ENCODE assay signal across 1 cellular context in the genomic region with DNA sequence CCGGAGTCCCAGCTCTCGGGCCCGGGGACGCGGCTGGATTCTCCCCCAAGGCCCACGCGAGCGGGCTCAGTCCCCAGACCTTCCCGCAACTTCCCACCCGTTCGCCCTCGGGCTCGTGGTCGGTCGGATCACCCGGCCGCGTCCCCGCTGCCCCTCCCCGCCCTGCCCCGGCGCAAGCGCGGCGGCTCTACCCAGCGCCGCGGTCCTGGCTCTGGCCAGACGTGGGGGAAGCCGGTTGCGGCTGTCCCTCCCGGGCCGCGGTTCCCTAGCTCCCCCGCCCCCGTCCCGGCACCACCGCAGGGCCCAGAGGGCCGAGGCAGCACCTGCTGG.
TF ChIP-seq lines count a peak whose summit lies in the region.

No MANE protein-coding gene starts in this region.

TF ChIP-seq in HepG2, 621 proteins besides CTCF, POLR2A, EP300 and RAD21 (continued from another document and continues in another):
- TF ChIP-seq, protein P1, sequence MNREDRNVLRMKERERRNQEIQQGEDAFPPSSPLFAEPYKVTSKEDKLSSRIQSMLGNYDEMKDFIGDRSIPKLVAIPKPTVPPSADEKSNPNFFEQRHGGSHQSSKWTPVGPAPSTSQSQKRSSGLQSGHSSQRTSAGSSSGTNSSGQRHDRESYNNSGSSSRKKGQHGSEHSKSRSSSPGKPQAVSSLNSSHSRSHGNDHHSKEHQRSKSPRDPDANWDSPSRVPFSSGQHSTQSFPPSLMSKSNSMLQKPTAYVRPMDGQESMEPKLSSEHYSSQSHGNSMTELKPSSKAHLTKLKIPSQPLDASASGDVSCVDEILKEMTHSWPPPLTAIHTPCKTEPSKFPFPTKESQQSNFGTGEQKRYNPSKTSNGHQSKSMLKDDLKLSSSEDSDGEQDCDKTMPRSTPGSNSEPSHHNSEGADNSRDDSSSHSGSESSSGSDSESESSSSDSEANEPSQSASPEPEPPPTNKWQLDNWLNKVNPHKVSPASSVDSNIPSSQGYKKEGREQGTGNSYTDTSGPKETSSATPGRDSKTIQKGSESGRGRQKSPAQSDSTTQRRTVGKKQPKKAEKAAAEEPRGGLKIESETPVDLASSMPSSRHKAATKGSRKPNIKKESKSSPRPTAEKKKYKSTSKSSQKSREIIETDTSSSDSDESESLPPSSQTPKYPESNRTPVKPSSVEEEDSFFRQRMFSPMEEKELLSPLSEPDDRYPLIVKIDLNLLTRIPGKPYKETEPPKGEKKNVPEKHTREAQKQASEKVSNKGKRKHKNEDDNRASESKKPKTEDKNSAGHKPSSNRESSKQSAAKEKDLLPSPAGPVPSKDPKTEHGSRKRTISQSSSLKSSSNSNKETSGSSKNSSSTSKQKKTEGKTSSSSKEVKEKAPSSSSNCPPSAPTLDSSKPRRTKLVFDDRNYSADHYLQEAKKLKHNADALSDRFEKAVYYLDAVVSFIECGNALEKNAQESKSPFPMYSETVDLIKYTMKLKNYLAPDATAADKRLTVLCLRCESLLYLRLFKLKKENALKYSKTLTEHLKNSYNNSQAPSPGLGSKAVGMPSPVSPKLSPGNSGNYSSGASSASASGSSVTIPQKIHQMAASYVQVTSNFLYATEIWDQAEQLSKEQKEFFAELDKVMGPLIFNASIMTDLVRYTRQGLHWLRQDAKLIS (CRISPR knock-in tag; IDR thresholded peaks at IDR 0.05): no peak; the same call in 1 of the 2 replicates
- TF ChIP-seq CC2D1A (CRISPR knock-in tag; IDR thresholded peaks at IDR 0.05): 0 out of 2 replicates have a peak, but pooled peaks have one; percentile 34
- TF ChIP-seq ZKSCAN5 (CRISPR knock-in tag; IDR thresholded peaks at IDR 0.05): no peak
- TF ChIP-seq ZNF768 (CRISPR knock-in tag; IDR thresholded peaks at IDR 0.05): peak; percentile 41; the same call in 1 of the 2 replicates
- TF ChIP-seq, protein P2, sequence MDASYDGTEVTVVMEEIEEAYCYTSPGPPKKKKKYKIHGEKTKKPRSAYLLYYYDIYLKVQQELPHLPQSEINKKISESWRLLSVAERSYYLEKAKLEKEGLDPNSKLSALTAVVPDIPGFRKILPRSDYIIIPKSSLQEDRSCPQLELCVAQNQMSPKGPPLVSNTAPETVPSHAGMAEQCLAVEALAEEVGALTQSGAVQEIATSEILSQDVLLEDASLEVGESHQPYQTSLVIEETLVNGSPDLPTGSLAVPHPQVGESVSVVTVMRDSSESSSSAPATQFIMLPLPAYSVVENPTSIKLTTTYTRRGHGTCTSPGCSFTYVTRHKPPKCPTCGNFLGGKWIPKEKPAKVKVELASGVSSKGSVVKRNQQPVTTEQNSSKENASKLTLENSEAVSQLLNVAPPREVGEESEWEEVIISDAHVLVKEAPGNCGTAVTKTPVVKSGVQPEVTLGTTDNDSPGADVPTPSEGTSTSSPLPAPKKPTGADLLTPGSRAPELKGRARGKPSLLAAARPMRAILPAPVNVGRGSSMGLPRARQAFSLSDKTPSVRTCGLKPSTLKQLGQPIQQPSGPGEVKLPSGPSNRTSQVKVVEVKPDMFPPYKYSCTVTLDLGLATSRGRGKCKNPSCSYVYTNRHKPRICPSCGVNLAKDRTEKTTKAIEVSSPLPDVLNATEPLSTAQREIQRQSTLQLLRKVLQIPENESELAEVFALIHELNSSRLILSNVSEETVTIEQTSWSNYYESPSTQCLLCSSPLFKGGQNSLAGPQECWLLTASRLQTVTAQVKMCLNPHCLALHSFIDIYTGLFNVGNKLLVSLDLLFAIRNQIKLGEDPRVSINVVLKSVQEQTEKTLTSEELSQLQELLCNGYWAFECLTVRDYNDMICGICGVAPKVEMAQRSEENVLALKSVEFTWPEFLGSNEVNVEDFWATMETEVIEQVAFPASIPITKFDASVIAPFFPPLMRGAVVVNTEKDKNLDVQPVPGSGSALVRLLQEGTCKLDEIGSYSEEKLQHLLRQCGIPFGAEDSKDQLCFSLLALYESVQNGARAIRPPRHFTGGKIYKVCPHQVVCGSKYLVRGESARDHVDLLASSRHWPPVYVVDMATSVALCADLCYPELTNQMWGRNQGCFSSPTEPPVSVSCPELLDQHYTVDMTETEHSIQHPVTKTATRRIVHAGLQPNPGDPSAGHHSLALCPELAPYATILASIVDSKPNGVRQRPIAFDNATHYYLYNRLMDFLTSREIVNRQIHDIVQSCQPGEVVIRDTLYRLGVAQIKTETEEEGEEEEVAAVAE (CRISPR knock-in tag; IDR thresholded peaks at IDR 0.05; ENCODE audit: borderline replicate concordance): no peak
- 0 out of 2 replicates have a peak, but pooled peaks have one; percentile 17 for TF ChIP-seq ZNF432 (CRISPR knock-in tag; IDR thresholded peaks at IDR 0.05; ENCODE audit: borderline replicate concordance)
- TF ChIP-seq ZNF660 (CRISPR knock-in tag; IDR thresholded peaks at IDR 0.05; ENCODE audit: borderline replicate concordance, low read depth): no peak; the same call in 1 of the 2 replicates
- TF ChIP-seq BRD4 (CRISPR knock-in tag; IDR thresholded peaks at IDR 0.05): peak; percentile 36; the same call in 1 of the 2 replicates
- peak; percentile 87; the same call in 1 of the 2 replicates for TF ChIP-seq HOXA7 (CRISPR knock-in tag; IDR thresholded peaks at IDR 0.05)
- no peak for TF ChIP-seq ZNF546 (CRISPR knock-in tag; conservative IDR thresholded peaks at IDR 0.05)
- TF ChIP-seq ZNF550 (CRISPR knock-in tag; IDR thresholded peaks at IDR 0.05; ENCODE audit: borderline replicate concordance): no peak
- no peak for TF ChIP-seq DR1 (CRISPR knock-in tag; IDR thresholded peaks at IDR 0.05)
- no peak for TF ChIP-seq TAF15 (IDR thresholded peaks at IDR 0.05; ENCODE audit: low read depth, low read length, poor library complexity, severe bottlenecking)
- TF ChIP-seq, protein P3, sequence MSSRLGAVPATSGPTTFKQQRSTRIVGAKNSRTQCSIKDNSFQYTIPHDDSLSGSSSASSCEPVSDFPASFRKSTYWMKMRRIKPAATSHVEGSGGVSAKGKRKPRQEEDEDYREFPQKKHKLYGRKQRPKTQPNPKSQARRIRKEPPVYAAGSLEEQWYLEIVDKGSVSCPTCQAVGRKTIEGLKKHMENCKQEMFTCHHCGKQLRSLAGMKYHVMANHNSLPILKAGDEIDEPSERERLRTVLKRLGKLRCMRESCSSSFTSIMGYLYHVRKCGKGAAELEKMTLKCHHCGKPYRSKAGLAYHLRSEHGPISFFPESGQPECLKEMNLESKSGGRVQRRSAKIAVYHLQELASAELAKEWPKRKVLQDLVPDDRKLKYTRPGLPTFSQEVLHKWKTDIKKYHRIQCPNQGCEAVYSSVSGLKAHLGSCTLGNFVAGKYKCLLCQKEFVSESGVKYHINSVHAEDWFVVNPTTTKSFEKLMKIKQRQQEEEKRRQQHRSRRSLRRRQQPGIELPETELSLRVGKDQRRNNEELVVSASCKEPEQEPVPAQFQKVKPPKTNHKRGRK (CRISPR knock-in tag; IDR thresholded peaks at IDR 0.05): no peak
- no peak for TF ChIP-seq ZNF431 (CRISPR knock-in tag; IDR thresholded peaks at IDR 0.05; ENCODE audit: borderline replicate concordance, low read depth)
- no peak for TF ChIP-seq THAP11 (CRISPR knock-in tag; IDR thresholded peaks at IDR 0.05)
- TF ChIP-seq, protein P4, sequence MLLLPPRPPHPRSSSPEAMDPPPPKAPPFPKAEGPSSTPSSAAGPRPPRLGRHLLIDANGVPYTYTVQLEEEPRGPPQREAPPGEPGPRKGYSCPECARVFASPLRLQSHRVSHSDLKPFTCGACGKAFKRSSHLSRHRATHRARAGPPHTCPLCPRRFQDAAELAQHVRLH (CRISPR knock-in tag; IDR thresholded peaks at IDR 0.05; ENCODE audit: borderline replicate concordance, low read depth): no peak
- TF ChIP-seq ZFP1 (CRISPR knock-in tag; IDR thresholded peaks at IDR 0.05): no peak
- no peak for TF ChIP-seq ATM (IDR thresholded peaks at IDR 0.05; ENCODE audit: borderline replicate concordance)
- TF ChIP-seq, protein P5, sequence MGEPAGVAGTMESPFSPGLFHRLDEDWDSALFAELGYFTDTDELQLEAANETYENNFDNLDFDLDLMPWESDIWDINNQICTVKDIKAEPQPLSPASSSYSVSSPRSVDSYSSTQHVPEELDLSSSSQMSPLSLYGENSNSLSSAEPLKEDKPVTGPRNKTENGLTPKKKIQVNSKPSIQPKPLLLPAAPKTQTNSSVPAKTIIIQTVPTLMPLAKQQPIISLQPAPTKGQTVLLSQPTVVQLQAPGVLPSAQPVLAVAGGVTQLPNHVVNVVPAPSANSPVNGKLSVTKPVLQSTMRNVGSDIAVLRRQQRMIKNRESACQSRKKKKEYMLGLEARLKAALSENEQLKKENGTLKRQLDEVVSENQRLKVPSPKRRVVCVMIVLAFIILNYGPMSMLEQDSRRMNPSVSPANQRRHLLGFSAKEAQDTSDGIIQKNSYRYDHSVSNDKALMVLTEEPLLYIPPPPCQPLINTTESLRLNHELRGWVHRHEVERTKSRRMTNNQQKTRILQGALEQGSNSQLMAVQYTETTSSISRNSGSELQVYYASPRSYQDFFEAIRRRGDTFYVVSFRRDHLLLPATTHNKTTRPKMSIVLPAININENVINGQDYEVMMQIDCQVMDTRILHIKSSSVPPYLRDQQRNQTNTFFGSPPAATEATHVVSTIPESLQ (CRISPR knock-in tag; conservative IDR thresholded peaks at IDR 0.05): no peak; the same call in 1 of the 2 replicates
- no peak for TF ChIP-seq CBX5 (CRISPR knock-in tag; IDR thresholded peaks at IDR 0.05; ENCODE audit: borderline replicate concordance)
- TF ChIP-seq SIX1 (CRISPR knock-in tag; IDR thresholded peaks at IDR 0.05; ENCODE audit: borderline replicate concordance): no peak
- peak; percentile 73; the same call in 1 of the 2 replicates for TF ChIP-seq ZNF773 (CRISPR knock-in tag; IDR thresholded peaks at IDR 0.05; ENCODE audit: borderline replicate concordance)
- no peak for TF ChIP-seq ZNF629 (CRISPR knock-in tag; conservative IDR thresholded peaks at IDR 0.05)
- TF ChIP-seq FOSL2 (CRISPR knock-in tag; IDR thresholded peaks at IDR 0.05): no peak
- TF ChIP-seq ZNF205 (CRISPR knock-in tag; IDR thresholded peaks at IDR 0.05): no peak
- no peak for TF ChIP-seq ZNF3 (CRISPR knock-in tag; IDR thresholded peaks at IDR 0.05)
- TF ChIP-seq NFKB2 (CRISPR knock-in tag; IDR thresholded peaks at IDR 0.05; ENCODE audit: borderline replicate concordance): no peak
- TF ChIP-seq, protein P6, sequence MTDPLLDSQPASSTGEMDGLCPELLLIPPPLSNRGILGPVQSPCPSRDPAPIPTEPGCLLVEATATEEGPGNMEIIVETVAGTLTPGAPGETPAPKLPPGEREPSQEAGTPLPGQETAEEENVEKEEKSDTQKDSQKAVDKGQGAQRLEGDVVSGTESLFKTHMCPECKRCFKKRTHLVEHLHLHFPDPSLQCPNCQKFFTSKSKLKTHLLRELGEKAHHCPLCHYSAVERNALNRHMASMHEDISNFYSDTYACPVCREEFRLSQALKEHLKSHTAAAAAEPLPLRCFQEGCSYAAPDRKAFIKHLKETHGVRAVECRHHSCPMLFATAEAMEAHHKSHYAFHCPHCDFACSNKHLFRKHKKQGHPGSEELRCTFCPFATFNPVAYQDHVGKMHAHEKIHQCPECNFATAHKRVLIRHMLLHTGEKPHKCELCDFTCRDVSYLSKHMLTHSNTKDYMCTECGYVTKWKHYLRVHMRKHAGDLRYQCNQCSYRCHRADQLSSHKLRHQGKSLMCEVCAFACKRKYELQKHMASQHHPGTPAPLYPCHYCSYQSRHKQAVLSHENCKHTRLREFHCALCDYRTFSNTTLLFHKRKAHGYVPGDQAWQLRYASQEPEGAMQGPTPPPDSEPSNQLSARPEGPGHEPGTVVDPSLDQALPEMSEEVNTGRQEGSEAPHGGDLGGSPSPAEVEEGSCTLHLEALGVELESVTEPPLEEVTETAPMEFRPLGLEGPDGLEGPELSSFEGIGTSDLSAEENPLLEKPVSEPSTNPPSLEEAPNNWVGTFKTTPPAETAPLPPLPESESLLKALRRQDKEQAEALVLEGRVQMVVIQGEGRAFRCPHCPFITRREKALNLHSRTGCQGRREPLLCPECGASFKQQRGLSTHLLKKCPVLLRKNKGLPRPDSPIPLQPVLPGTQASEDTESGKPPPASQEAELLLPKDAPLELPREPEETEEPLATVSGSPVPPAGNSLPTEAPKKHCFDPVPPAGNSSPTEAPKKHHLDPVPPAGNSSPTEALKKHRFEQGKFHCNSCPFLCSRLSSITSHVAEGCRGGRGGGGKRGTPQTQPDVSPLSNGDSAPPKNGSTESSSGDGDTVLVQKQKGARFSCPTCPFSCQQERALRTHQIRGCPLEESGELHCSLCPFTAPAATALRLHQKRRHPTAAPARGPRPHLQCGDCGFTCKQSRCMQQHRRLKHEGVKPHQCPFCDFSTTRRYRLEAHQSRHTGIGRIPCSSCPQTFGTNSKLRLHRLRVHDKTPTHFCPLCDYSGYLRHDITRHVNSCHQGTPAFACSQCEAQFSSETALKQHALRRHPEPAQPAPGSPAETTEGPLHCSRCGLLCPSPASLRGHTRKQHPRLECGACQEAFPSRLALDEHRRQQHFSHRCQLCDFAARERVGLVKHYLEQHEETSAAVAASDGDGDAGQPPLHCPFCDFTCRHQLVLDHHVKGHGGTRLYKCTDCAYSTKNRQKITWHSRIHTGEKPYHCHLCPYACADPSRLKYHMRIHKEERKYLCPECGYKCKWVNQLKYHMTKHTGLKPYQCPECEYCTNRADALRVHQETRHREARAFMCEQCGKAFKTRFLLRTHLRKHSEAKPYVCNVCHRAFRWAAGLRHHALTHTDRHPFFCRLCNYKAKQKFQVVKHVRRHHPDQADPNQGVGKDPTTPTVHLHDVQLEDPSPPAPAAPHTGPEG (CRISPR knock-in tag; IDR thresholded peaks at IDR 0.05): 0 out of 2 replicates have a peak, but pooled peaks have one; percentile 18
- TF ChIP-seq ZNF788 (CRISPR knock-in tag; IDR thresholded peaks at IDR 0.05; ENCODE audit: borderline replicate concordance): no peak
- TF ChIP-seq, protein P7, sequence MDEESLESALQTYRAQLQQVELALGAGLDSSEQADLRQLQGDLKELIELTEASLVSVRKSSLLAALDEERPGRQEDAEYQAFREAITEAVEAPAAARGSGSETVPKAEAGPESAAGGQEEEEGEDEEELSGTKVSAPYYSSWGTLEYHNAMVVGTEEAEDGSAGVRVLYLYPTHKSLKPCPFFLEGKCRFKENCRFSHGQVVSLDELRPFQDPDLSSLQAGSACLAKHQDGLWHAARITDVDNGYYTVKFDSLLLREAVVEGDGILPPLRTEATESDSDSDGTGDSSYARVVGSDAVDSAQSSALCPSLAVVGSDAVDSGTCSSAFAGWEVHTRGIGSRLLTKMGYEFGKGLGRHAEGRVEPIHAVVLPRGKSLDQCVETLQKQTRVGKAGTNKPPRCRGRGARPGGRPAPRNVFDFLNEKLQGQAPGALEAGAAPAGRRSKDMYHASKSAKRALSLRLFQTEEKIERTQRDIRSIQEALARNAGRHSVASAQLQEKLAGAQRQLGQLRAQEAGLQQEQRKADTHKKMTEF (CRISPR knock-in tag; IDR thresholded peaks at IDR 0.05): no peak
- TF ChIP-seq, protein P8, sequence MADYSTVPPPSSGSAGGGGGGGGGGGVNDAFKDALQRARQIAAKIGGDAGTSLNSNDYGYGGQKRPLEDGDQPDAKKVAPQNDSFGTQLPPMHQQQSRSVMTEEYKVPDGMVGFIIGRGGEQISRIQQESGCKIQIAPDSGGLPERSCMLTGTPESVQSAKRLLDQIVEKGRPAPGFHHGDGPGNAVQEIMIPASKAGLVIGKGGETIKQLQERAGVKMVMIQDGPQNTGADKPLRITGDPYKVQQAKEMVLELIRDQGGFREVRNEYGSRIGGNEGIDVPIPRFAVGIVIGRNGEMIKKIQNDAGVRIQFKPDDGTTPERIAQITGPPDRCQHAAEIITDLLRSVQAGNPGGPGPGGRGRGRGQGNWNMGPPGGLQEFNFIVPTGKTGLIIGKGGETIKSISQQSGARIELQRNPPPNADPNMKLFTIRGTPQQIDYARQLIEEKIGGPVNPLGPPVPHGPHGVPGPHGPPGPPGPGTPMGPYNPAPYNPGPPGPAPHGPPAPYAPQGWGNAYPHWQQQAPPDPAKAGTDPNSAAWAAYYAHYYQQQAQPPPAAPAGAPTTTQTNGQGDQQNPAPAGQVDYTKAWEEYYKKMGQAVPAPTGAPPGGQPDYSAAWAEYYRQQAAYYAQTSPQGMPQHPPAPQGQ (CRISPR knock-in tag; IDR thresholded peaks at IDR 0.05; ENCODE audit: borderline replicate concordance): no peak
